Comparison of ENCODE assay signal across 7 cellular contexts in genomic region chr16:70289229-70290098, GRCh38.
DNase-seq lines count a peak whose midpoint lies in the region; ATAC-seq and TF ChIP-seq lines count a peak whose summit lies in the region.

Gene AARS1 (minus strand): TSS chr16:70289506. CDS start chr16:70282763, 6,743 bp downstream.

- in situ Hi-C loops in astrocyte of the spinal cord (cut with HindIII; ENCODE audit: low sequenced_read_pairs), result no loop called here

- ATAC-seq in GM18508 (IDR thresholded peaks at IDR 0.05; ENCODE audit: insufficient read depth, unreplicated experiment) (peak; percentile 89), HG03025 (IDR thresholded peaks at IDR 0.05; ENCODE audit: low FRiP score, unreplicated experiment) (peak; percentile 91)

- TF ChIP-seq CTCF in astrocyte of the spinal cord (IDR thresholded peaks at IDR 0.05; ENCODE audit: low read depth, low read length) (no peak), retinal pigment epithelial cell (conservative IDR thresholded peaks at IDR 0.05; ENCODE audit: low read depth, low read length) (no peak)

- DNase-seq in NCI-H2081 (lab: John Stamatoyannopoulos, UW), result peak; percentile 98
- peak; percentile 86 for DNase-seq in T1000 (lab: John Stamatoyannopoulos, UW)
- peak; percentile 100 for DNase-seq in astrocyte of the spinal cord (ENCODE audit: low read depth, low spot score)
- DNase-seq in hippocampal formation (lab: John Stamatoyannopoulos, UW), result peak; percentile 96 to 97
- peak; percentile 100 for DNase-seq in retinal pigment epithelial cell (ENCODE audit: low read depth)

- H3K4me3 ChIP-seq in astrocyte of the spinal cord (ENCODE audit: low read depth, low read length) (peak within 1 kb of the TSS; percentile 91), retinal pigment epithelial cell (ENCODE audit: low read length) (peak within 1 kb of the TSS; percentile 82)

Comparison
In these comparisons a context has a peak if more than half of its experiments do, and no peak if none do; other contexts are left out.
1. Peak in every context shown above with its lines: DNase-seq, ATAC-seq and H3K4me3 ChIP-seq.